Comparison of ENCODE assay signal across 1 cellular context in genomic region chr17:7356072-7356549, GRCh38.
A peak's percentile ranks its signal among the peaks of the same experiment; 100 is the strongest.
TF ChIP-seq lines count a peak whose summit lies in the region.

No MANE protein-coding gene starts in this region.

TF ChIP-seq in HEK293, 187 proteins besides CTCF, POLR2A, EP300 and RAD21 (continued from another document):
- no peak for TF ChIP-seq REST (tag by site-specific recombination; IDR thresholded peaks at IDR 0.05)
- peak; percentile 86 for TF ChIP-seq KLF16 (tag by site-specific recombination; IDR thresholded peaks at IDR 0.05)
- no peak for TF ChIP-seq EGR2 (tag by site-specific recombination; IDR thresholded peaks at IDR 0.05; ENCODE audit: low read depth)
- TF ChIP-seq MEIS1 (CRISPR knock-in tag; IDR thresholded peaks at IDR 0.05; ENCODE audit: borderline replicate concordance) = no peak
- peak; percentile 80 for TF ChIP-seq ZEB2 (tag by site-specific recombination; IDR thresholded peaks at IDR 0.05)
- TF ChIP-seq ZNF664 (tag by site-specific recombination; IDR thresholded peaks at IDR 0.05) = no peak
- TF ChIP-seq PRDM6 (tag by site-specific recombination; IDR thresholded peaks at IDR 0.05) = no peak
- TF ChIP-seq ZNF169 (tag by site-specific recombination; IDR thresholded peaks at IDR 0.05) = no peak
- TF ChIP-seq ZNF132 (tag by site-specific recombination; IDR thresholded peaks at IDR 0.05; ENCODE audit: borderline replicate concordance) = no peak
- no peak for TF ChIP-seq ZNF239 (tag by site-specific recombination; IDR thresholded peaks at IDR 0.05)
- TF ChIP-seq ZNF624 (tag by site-specific recombination; IDR thresholded peaks at IDR 0.05) = no peak
- 0 out of 2 replicates have a peak, but pooled peaks have one; percentile 72 for TF ChIP-seq ZFP37 (tag by site-specific recombination; IDR thresholded peaks at IDR 0.05)
- TF ChIP-seq ZNF555 (tag by site-specific recombination; conservative IDR thresholded peaks at IDR 0.05) = no peak
- 0 out of 2 replicates have a peak, but pooled peaks have one; percentile 17 for TF ChIP-seq ZSCAN4 (tag by site-specific recombination; IDR thresholded peaks at IDR 0.05)
- TF ChIP-seq ZNF513 (tag by site-specific recombination; IDR thresholded peaks at IDR 0.05) = no peak
- no peak for TF ChIP-seq ZNF514 (tag by site-specific recombination; IDR thresholded peaks at IDR 0.05)
- no peak for TF ChIP-seq SCRT1 (tag by site-specific recombination; IDR thresholded peaks at IDR 0.05; ENCODE audit: borderline replicate concordance)
- peak; percentile 88 for TF ChIP-seq PATZ1 (tag by site-specific recombination; IDR thresholded peaks at IDR 0.05)
- no peak for TF ChIP-seq ZNF791 (tag by site-specific recombination; IDR thresholded peaks at IDR 0.05)
- TF ChIP-seq ZNF248 (tag by site-specific recombination; IDR thresholded peaks at IDR 0.05) = no peak
- peak; percentile 36 for TF ChIP-seq ZBTB20 (tag by site-specific recombination; IDR thresholded peaks at IDR 0.05)
- no peak for TF ChIP-seq GFI1B (tag by site-specific recombination; IDR thresholded peaks at IDR 0.05)
- no peak for TF ChIP-seq HOXA7 (CRISPR knock-in tag; IDR thresholded peaks at IDR 0.05; ENCODE audit: borderline replicate concordance)
- TF ChIP-seq ZNF660 (tag by site-specific recombination; IDR thresholded peaks at IDR 0.05) = no peak; the same call in 1 of the 2 replicates
- no peak for TF ChIP-seq ZNF174 (tag by site-specific recombination; IDR thresholded peaks at IDR 0.05)
- TF ChIP-seq ZNF48 (tag by site-specific recombination; IDR thresholded peaks at IDR 0.05) = no peak
- TF ChIP-seq WT1 (tag by site-specific recombination; IDR thresholded peaks at IDR 0.05) = no peak; the same call in 1 of the 2 replicates
- peak; percentile 66 for TF ChIP-seq IKZF3 (tag by site-specific recombination; IDR thresholded peaks at IDR 0.05)
- TF ChIP-seq HIC1 (tag by site-specific recombination; IDR thresholded peaks at IDR 0.05) = no peak
- TF ChIP-seq ZIC2 (tag by site-specific recombination; IDR thresholded peaks at IDR 0.05) = peak; percentile 65
- peak; percentile 82 for TF ChIP-seq KLF8 (tag by site-specific recombination; IDR thresholded peaks at IDR 0.05)
- no peak for TF ChIP-seq ZNF354C (tag by site-specific recombination; IDR thresholded peaks at IDR 0.05; ENCODE audit: borderline replicate concordance, low read depth)
- peak; percentile 77; the same call in 1 of the 2 replicates for TF ChIP-seq ZNF391 (tag by site-specific recombination; IDR thresholded peaks at IDR 0.05; ENCODE audit: borderline replicate concordance, low read depth)
- no peak for TF ChIP-seq BCL6B (tag by site-specific recombination; IDR thresholded peaks at IDR 0.05)
- TF ChIP-seq ZBTB17 (tag by site-specific recombination; IDR thresholded peaks at IDR 0.05) = peak; percentile 68
- TF ChIP-seq ZNF416 (tag by site-specific recombination; IDR thresholded peaks at IDR 0.05) = no peak
- no peak for TF ChIP-seq OVOL3 (tag by site-specific recombination; IDR thresholded peaks at IDR 0.05)
- TF ChIP-seq ZNF837 (tag by site-specific recombination; IDR thresholded peaks at IDR 0.05) = no peak
- no peak for TF ChIP-seq ZNF398 (tag by site-specific recombination; IDR thresholded peaks at IDR 0.05)
- TF ChIP-seq ZNF302 (tag by site-specific recombination; IDR thresholded peaks at IDR 0.05; ENCODE audit: low read depth) = no peak
- TF ChIP-seq BCL11B (tag by site-specific recombination; IDR thresholded peaks at IDR 0.05; ENCODE audit: low read depth) = no peak
- TF ChIP-seq ZNF18 (tag by site-specific recombination; IDR thresholded peaks at IDR 0.05) = no peak
